In genomic region chr1:180946537-180947507, GRCh38 we compare ENCODE assay signal across 1 cellular context.
TF ChIP-seq lines count a peak whose summit lies in the region.

No MANE protein-coding gene starts in this region.

TF ChIP-seq in HepG2, 621 proteins besides CTCF, POLR2A, EP300 and RAD21 (continued from another document):
- no peak for TF ChIP-seq ZGPAT (CRISPR knock-in tag; IDR thresholded peaks at IDR 0.05)
- TF ChIP-seq ADNP (CRISPR knock-in tag; IDR thresholded peaks at IDR 0.05) = no peak
- no peak for TF ChIP-seq KDM5B (CRISPR knock-in tag; IDR thresholded peaks at IDR 0.05; ENCODE audit: borderline replicate concordance)
- TF ChIP-seq SOX13 (IDR thresholded peaks at IDR 0.05) = no peak
- no peak for TF ChIP-seq SOX13 (CRISPR knock-in tag; conservative IDR thresholded peaks at IDR 0.05 in 1 of 2, IDR thresholded peaks at IDR 0.05 in 1 of 2)
- TF ChIP-seq MATR3 (CRISPR knock-in tag; IDR thresholded peaks at IDR 0.05) = no peak
- no peak for TF ChIP-seq HNF1B (CRISPR knock-in tag; IDR thresholded peaks at IDR 0.05)
- no peak for TF ChIP-seq TRAFD1 (CRISPR knock-in tag; IDR thresholded peaks at IDR 0.05; ENCODE audit: borderline replicate concordance)
- no peak for TF ChIP-seq POLR2AphosphoS2 (IDR thresholded peaks at IDR 0.05; ENCODE audit: low read depth, low read length)
- TF ChIP-seq CC2D1A (CRISPR knock-in tag; IDR thresholded peaks at IDR 0.05) = no peak
- no peak for TF ChIP-seq NR2F6 (IDR thresholded peaks at IDR 0.05)
- no peak for TF ChIP-seq NR2F6 (CRISPR knock-in tag; IDR thresholded peaks at IDR 0.05)
TF ChIP-seq in HepG2: peak in this region for 0.
